ENCODE assay signal across 1 cellular context in the genomic region with DNA sequence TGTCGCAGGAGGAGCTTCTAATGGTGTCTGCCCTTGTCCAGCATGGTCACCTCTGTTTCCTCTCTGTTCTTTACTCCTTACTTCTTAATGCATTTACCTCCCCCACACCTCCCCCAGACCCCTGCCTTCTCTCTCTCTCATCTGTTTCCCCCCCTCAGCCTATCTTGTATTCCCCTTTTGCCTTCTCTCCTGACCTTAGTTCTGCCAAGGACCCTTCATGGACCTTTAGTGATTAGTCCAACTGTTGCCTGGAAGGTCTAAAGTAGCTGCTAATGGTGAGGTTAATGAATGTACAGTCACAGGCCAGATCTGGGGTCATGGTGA.
A peak's percentile ranks its signal among the peaks of the same experiment; 100 is the strongest.
TF ChIP-seq lines count a peak whose summit lies in the region.

No MANE protein-coding gene starts in this region.

TF ChIP-seq in HepG2, 621 proteins besides CTCF, POLR2A, EP300 and RAD21:
- TF ChIP-seq RBFOX2 (IDR thresholded peaks at IDR 0.05; ENCODE audit: low read depth, low read length) (peak; percentile 13; the same call in 1 of the 2 replicates), ZMYM4 (CRISPR knock-in tag; IDR thresholded peaks at IDR 0.05) (peak; percentile 5; the same call in 1 of the 2 replicates), HNRNPK (IDR thresholded peaks at IDR 0.05; ENCODE audit: low read depth, low read length, poor library complexity, severe bottlenecking) (peak; percentile 71), RARA (CRISPR knock-in tag; IDR thresholded peaks at IDR 0.05) (no peak)
